In genomic region chr9:115884846-115885245, GRCh38 we compare ENCODE assay signal across 19 cellular contexts.
"Had no signal": no experiment of that assay in that cellular context is flagged by ENCODE, and none has a peak within 500 bp of the region (broad histone marks: within the 10 kb centered on the region; RNA-seq: fewer than 3 reads in every experiment).

No MANE protein-coding gene starts in this region.

- H3K27me3 ChIP-seq: gastrocnemius medialis, right lobe of liver, upper lobe of right lung had no signal

- H3K4me3 ChIP-seq: gastrocnemius medialis, right lobe of liver, upper lobe of right lung had no signal

- H3K36me3 ChIP-seq: gastrocnemius medialis, right lobe of liver, upper lobe of right lung had no signal

- DNase-seq: activated B cell treated with CpG ODN at 0.5 μM for 24 hours; activated CD4-positive, alpha-beta T cell treated with anti-CD3 and anti-CD28 coated beads for 36 hours; activated CD4-positive, alpha-beta T cell treated with anti-CD3 and anti-CD28 coated beads, Interleukin-2, amount 50 U/mL, for 48 hours; activated CD8-positive, alpha-beta memory T cell treated with anti-CD3 and anti-CD28 coated beads, Interleukin-2, amount 50 U/mL, for 48 hours; activated naive CD4-positive, alpha-beta T cell; activated T-cell treated with anti-CD3 and anti-CD28 coated beads, Interleukin-2, amount 50 U/mL, for 4 hours; effector CD4-positive, alpha-beta T cell; erythroblast; gastrocnemius medialis; hippocampal formation; kidney glomerular epithelial cell; left ventricle myocardium superior; mammary epithelial cell; midbrain; nephron progenitor cell; right lobe of liver; stimulated activated CD4-positive, alpha-beta T cell treated with anti-CD3 and anti-CD28 coated beads, Interleukin-4, amount 100 ng/mL, for 1 hour; stimulated activated naive CD4-positive, alpha-beta T cell; upper lobe of right lung had no signal

- H3K27ac ChIP-seq: gastrocnemius medialis, right lobe of liver, upper lobe of right lung had no signal

- ATAC-seq: activated CD4-positive, alpha-beta T cell treated with anti-CD3 and anti-CD28 coated beads for 36 hours; activated T-cell treated with anti-CD3 and anti-CD28 coated beads, Interleukin-2, amount 50 U/mL, for 4 hours; gastrocnemius medialis; left ventricle myocardium superior; right lobe of liver; upper lobe of right lung had no signal

- H3K4me1 ChIP-seq: gastrocnemius medialis, right lobe of liver had no signal

- H3K9me3 ChIP-seq: gastrocnemius medialis, right lobe of liver, upper lobe of right lung had no signal
